In genomic region chr3:124535306-124535705, GRCh38 we compare ENCODE assay signal across 39 cellular contexts.
"Had no signal": no experiment of that assay in that cellular context is flagged by ENCODE, and none has a peak within 500 bp of the region (broad histone marks: within the 10 kb centered on the region; RNA-seq: fewer than 3 reads in every experiment).

No MANE protein-coding gene starts in this region.

- H3K27ac Mint-ChIP-seq: activated naive CD4-positive, alpha-beta T cell treated with anti-CD3 and anti-CD28 coated beads for 36 hours; activated naive CD4-positive, alpha-beta T cell treated with anti-CD3 and anti-CD28 coated beads, Interleukin-2, amount 10 ng/mL, durations not matched to agents 7 days and 5 days; activated naive CD4-positive, alpha-beta T cell treated with anti-CD3 and anti-CD28 coated beads, Interleukin-2, amount 50 U/mL, for 24 hours; activated naive CD4-positive, alpha-beta T cell treated with anti-CD3 and anti-CD28 coated beads, Interleukin-2, amount 50 U/mL, for 72 hours; activated naive CD8-positive, alpha-beta T cell; activated naive CD8-positive, alpha-beta T cell treated with anti-CD3 and anti-CD28 coated beads for 36 hours; activated naive CD8-positive, alpha-beta T cell treated with anti-CD3 and anti-CD28 coated beads, Interleukin-2, amount 10 ng/mL, durations not matched to agents 7 days and 5 days; activated naive CD8-positive, alpha-beta T cell treated with anti-CD3 and anti-CD28 coated beads, Interleukin-2, amount 50 U/mL, for 24 hours; activated T-cell treated with anti-CD3 and anti-CD28 coated beads, Interleukin-2, amount 50 U/mL, for 72 hours; activated T-helper 1 cell treated with anti-CD3 and anti-CD28 coated beads, Interleukin-12 subunit alpha, Interleukin-12 subunit beta, Interleukin-2, Interleukin-4 antibody, amounts not matched to agents 30 ng/mL and 10 ng/mL and 1 ng/mL, durations not matched to agents 14 hours and 24 hours and 36 hours; activated T-helper 17 cell treated with anti-CD3 and anti-CD28 coated beads, Interleukin-2, amount 50 U/mL, for 72 hours; activated T-helper 2 cell treated with anti-CD3 and anti-CD28 coated beads, Interferon-gamma antibody, Interleukin-2, Interleukin-4, amounts not matched to agents 10 μg/mL and 5 μg/mL and 100 μg/mL, durations not matched to agents 14 hours and 24 hours and 36 hours; brain had no signal

- DNase-seq: activated effector memory CD4-positive, alpha-beta T cell treated with anti-CD3 and anti-CD28 coated beads, Interleukin-2, amount 50 U/mL, for 16 hours; activated effector memory CD4-positive, alpha-beta T cell treated with Interleukin-2 at 50 U/mL for 16 hours; activated gamma-delta T cell; activated gamma-delta T cell treated with Interleukin-2 at 50 U/mL for 16 hours; activated naive CD4-positive, alpha-beta T cell; activated naive CD4-positive, alpha-beta T cell treated with anti-CD3 and anti-CD28 coated beads for 36 hours; activated naive CD4-positive, alpha-beta T cell treated with anti-CD3 and anti-CD28 coated beads, Interleukin-2, amount 10 ng/mL, durations not matched to agents 7 days and 5 days; activated naive CD4-positive, alpha-beta T cell treated with anti-CD3 and anti-CD28 coated beads, Interleukin-2, amount 50 U/mL, for 16 hours; activated naive CD4-positive, alpha-beta T cell treated with Interleukin-2 at 50 U/mL for 16 hours; activated naive CD8-positive, alpha-beta T cell treated with anti-CD3 and anti-CD28 coated beads for 36 hours; activated naive CD8-positive, alpha-beta T cell treated with anti-CD3 and anti-CD28 coated beads, Interleukin-2, amount 10 ng/mL, durations not matched to agents 7 days and 5 days; activated naive CD8-positive, alpha-beta T cell treated with anti-CD3 and anti-CD28 coated beads, Interleukin-2, amount 50 U/mL, for 24 hours; activated T-cell treated with anti-CD3 and anti-CD28 coated beads, Interleukin-2, amount 50 U/mL, for 48 hours; activated T-cell treated with anti-CD3 and anti-CD28 coated beads, Interleukin-2, amount 50 U/mL, for 72 hours; adrenal gland; amniotic stem cell; amygdala; anterior cingulate cortex; aorta; body of pancreas; brain microvascular endothelial cell; caudate nucleus; central memory CD4-positive, alpha-beta T cell; cerebellar nuclear complex; colonic mucosa had no signal

- FAIRE-seq: astrocyte, bronchial epithelial cell, colon had no signal

- H3K9me3 ChIP-seq: adrenal gland, ascending aorta, body of pancreas, breast epithelium, colonic mucosa had no signal

- H3K9me3 Mint-ChIP-seq: activated naive CD4-positive, alpha-beta T cell treated with anti-CD3 and anti-CD28 coated beads for 36 hours; activated naive CD4-positive, alpha-beta T cell treated with anti-CD3 and anti-CD28 coated beads, Interleukin-2, amount 10 ng/mL, durations not matched to agents 7 days and 5 days; activated naive CD4-positive, alpha-beta T cell treated with anti-CD3 and anti-CD28 coated beads, Interleukin-2, amount 50 U/mL, for 24 hours; activated naive CD4-positive, alpha-beta T cell treated with anti-CD3 and anti-CD28 coated beads, Interleukin-2, amount 50 U/mL, for 72 hours; activated naive CD8-positive, alpha-beta T cell treated with anti-CD3 and anti-CD28 coated beads for 36 hours; activated naive CD8-positive, alpha-beta T cell treated with anti-CD3 and anti-CD28 coated beads, Interleukin-2, amount 10 ng/mL, durations not matched to agents 7 days and 5 days; activated naive CD8-positive, alpha-beta T cell treated with anti-CD3 and anti-CD28 coated beads, Interleukin-2, amount 50 U/mL, for 24 hours; activated T-cell treated with anti-CD3 and anti-CD28 coated beads, Interleukin-2, amount 50 U/mL, for 72 hours; activated T-helper 1 cell treated with anti-CD3 and anti-CD28 coated beads, Interleukin-12 subunit alpha, Interleukin-12 subunit beta, Interleukin-2, Interleukin-4 antibody, amounts not matched to agents 30 ng/mL and 10 ng/mL and 1 ng/mL, durations not matched to agents 14 hours and 24 hours and 36 hours; activated T-helper 17 cell treated with anti-CD3 and anti-CD28 coated beads, Interleukin-2, amount 50 U/mL, for 72 hours; activated T-helper 2 cell treated with anti-CD3 and anti-CD28 coated beads, Interferon-gamma antibody, Interleukin-2, Interleukin-4, amounts not matched to agents 10 μg/mL and 5 μg/mL and 100 μg/mL, durations not matched to agents 14 hours and 24 hours and 36 hours; brain; central memory CD8-positive, alpha-beta T cell had no signal

- H3K27ac ChIP-seq: adrenal gland, ascending aorta, body of pancreas, brain microvascular endothelial cell, breast epithelium, cardiac muscle cell, colonic mucosa had no signal

- H3K27me3 ChIP-seq: adrenal gland, ascending aorta, body of pancreas, brain microvascular endothelial cell, breast epithelium, colonic mucosa had no signal

- H3K4me3 ChIP-seq: adrenal gland, ascending aorta, body of pancreas, breast epithelium, cardiac muscle cell, colonic mucosa had no signal

- H3K4me1 ChIP-seq: adrenal gland, ascending aorta, body of pancreas, breast epithelium, colonic mucosa had no signal

- H3K4me1 Mint-ChIP-seq: activated naive CD4-positive, alpha-beta T cell treated with anti-CD3 and anti-CD28 coated beads, Interleukin-2, amount 10 ng/mL, durations not matched to agents 7 days and 5 days; activated naive CD4-positive, alpha-beta T cell treated with anti-CD3 and anti-CD28 coated beads, Interleukin-2, amount 50 U/mL, for 24 hours; activated naive CD8-positive, alpha-beta T cell treated with anti-CD3 and anti-CD28 coated beads for 36 hours; activated naive CD8-positive, alpha-beta T cell treated with anti-CD3 and anti-CD28 coated beads, Interleukin-2, amount 10 ng/mL, durations not matched to agents 7 days and 5 days; activated naive CD8-positive, alpha-beta T cell treated with anti-CD3 and anti-CD28 coated beads, Interleukin-2, amount 50 U/mL, for 24 hours; activated T-helper 17 cell treated with anti-CD3 and anti-CD28 coated beads, Interleukin-2, amount 50 U/mL, for 72 hours; brain; central memory CD8-positive, alpha-beta T cell had no signal

- ATAC-seq: activated naive CD4-positive, alpha-beta T cell treated with anti-CD3 and anti-CD28 coated beads, Interleukin-2, amount 50 U/mL, for 72 hours; activated naive CD8-positive, alpha-beta T cell treated with anti-CD3 and anti-CD28 coated beads, Interleukin-2, amount 50 U/mL, for 24 hours; activated T-cell treated with anti-CD3 and anti-CD28 coated beads, Interleukin-2, amount 50 U/mL, for 72 hours; activated T-helper 17 cell treated with anti-CD3 and anti-CD28 coated beads, Interleukin-2, amount 50 U/mL, for 72 hours; body of pancreas had no signal

- H3K4me3 Mint-ChIP-seq: activated naive CD4-positive, alpha-beta T cell treated with anti-CD3 and anti-CD28 coated beads for 36 hours; activated naive CD4-positive, alpha-beta T cell treated with anti-CD3 and anti-CD28 coated beads, Interleukin-2, amount 10 ng/mL, durations not matched to agents 7 days and 5 days; activated naive CD4-positive, alpha-beta T cell treated with anti-CD3 and anti-CD28 coated beads, Interleukin-2, amount 50 U/mL, for 24 hours; activated naive CD8-positive, alpha-beta T cell; activated naive CD8-positive, alpha-beta T cell treated with anti-CD3 and anti-CD28 coated beads for 36 hours; activated naive CD8-positive, alpha-beta T cell treated with anti-CD3 and anti-CD28 coated beads, Interleukin-2, amount 10 ng/mL, durations not matched to agents 7 days and 5 days; activated naive CD8-positive, alpha-beta T cell treated with anti-CD3 and anti-CD28 coated beads, Interleukin-2, amount 50 U/mL, for 24 hours; activated T-cell treated with anti-CD3 and anti-CD28 coated beads, Interleukin-2, amount 50 U/mL, for 72 hours; activated T-helper 1 cell treated with anti-CD3 and anti-CD28 coated beads, Interleukin-12 subunit alpha, Interleukin-12 subunit beta, Interleukin-2, Interleukin-4 antibody, amounts not matched to agents 30 ng/mL and 10 ng/mL and 1 ng/mL, durations not matched to agents 14 hours and 24 hours and 36 hours; activated T-helper 17 cell treated with anti-CD3 and anti-CD28 coated beads, Interleukin-2, amount 50 U/mL, for 72 hours; brain; central memory CD8-positive, alpha-beta T cell had no signal

- H3K27me3 Mint-ChIP-seq: brain had no signal

- H3K36me3 ChIP-seq: adrenal gland, brain microvascular endothelial cell, breast epithelium, cardiac muscle cell, colonic mucosa had no signal

- H3K36me3 Mint-ChIP-seq: activated naive CD4-positive, alpha-beta T cell treated with anti-CD3 and anti-CD28 coated beads, Interleukin-2, amount 10 ng/mL, durations not matched to agents 7 days and 5 days; activated naive CD4-positive, alpha-beta T cell treated with anti-CD3 and anti-CD28 coated beads, Interleukin-2, amount 50 U/mL, for 24 hours; activated naive CD4-positive, alpha-beta T cell treated with anti-CD3 and anti-CD28 coated beads, Interleukin-2, amount 50 U/mL, for 72 hours; activated naive CD8-positive, alpha-beta T cell; activated naive CD8-positive, alpha-beta T cell treated with anti-CD3 and anti-CD28 coated beads for 36 hours; activated naive CD8-positive, alpha-beta T cell treated with anti-CD3 and anti-CD28 coated beads, Interleukin-2, amount 10 ng/mL, durations not matched to agents 7 days and 5 days had no signal
